10 cellular contexts compared by ENCODE assay signal in genomic region chr6:158810149-158811095, GRCh38. TPM values are rescaled to one million over a fixed set of nuclear protein-coding genes. Genes with fewer than 3 reads are reported as not detected.
A peak's percentile ranks its signal among the peaks of the same experiment; 100 is the strongest.
DNase-seq lines count a peak whose midpoint lies in the region; ATAC-seq and TF ChIP-seq lines count a peak whose summit lies in the region.
"Had no signal": no experiment of that assay in that cellular context is flagged by ENCODE, and none has a peak within 500 bp of the region (broad histone marks: within the 10 kb centered on the region; RNA-seq: fewer than 3 reads in every experiment).

No MANE protein-coding gene starts in this region.

- H3K36me3 ChIP-seq in CD4-positive, CD25-positive, alpha-beta regulatory T cell (ENCODE audit: control insufficient read depth, insufficient read depth, low read length): peaks cover 60% of the 10 kb centered on the region
- H3K36me3 ChIP-seq in GM23338 (ENCODE audit: insufficient read depth): peaks cover 14% of the 10 kb centered on the region
- H3K36me3 ChIP-seq in naive thymus-derived CD4-positive, alpha-beta T cell (ENCODE audit: control insufficient read depth in 2 of 3, insufficient read depth in 3 of 3, low read length in 3 of 3): peaks cover 0 to 11% (median 11%) of the 10 kb centered on the region in 3 experiments

- no peaks in the 10 kb centered on the region for H3K9me2 ChIP-seq in GM23338 (ENCODE audit: insufficient read depth)

- H3K4me2 ChIP-seq in GM23338: peak overlapping the region; percentile 49

- H3K27ac Mint-ChIP-seq in CD4-positive, CD25-positive, alpha-beta regulatory T cell: peak overlapping the region; percentile 92 to 94 (median 92)
- no peak overlapping the region for H3K27ac Mint-ChIP-seq in GM23338
- peak overlapping the region; percentile 27 for H3K27ac Mint-ChIP-seq in activated CD4-positive, alpha-beta memory T cell treated with anti-CD3 and anti-CD28 coated beads, Interleukin-2, amount 10 ng/mL, durations not matched to agents 7 days and 5 days
- peak overlapping the region in 8 of 9 donors; percentile 13 to 71 (median 45) for H3K27ac Mint-ChIP-seq in naive thymus-derived CD4-positive, alpha-beta T cell

- DNase-seq in CD4-positive, CD25-positive, alpha-beta regulatory T cell: no peak
- DNase-seq in GM23338 (ENCODE audit: low spot score) (no peak), coronary artery (ENCODE audit: low spot score) (no peak), omental fat pad (ENCODE audit: low spot score) (no peak), GM13976 (ENCODE audit: low spot score) (no peak)
- DNase-seq in activated CD4-positive, alpha-beta memory T cell treated with anti-CD3 and anti-CD28 coated beads, Interleukin-2, amount 10 ng/mL, durations not matched to agents 7 days and 5 days: no peak
- DNase-seq in naive thymus-derived CD4-positive, alpha-beta T cell: no peak
- DNase-seq: NCI-H510A treated with DMSO at 0.1 percent for 48 hours, right cardiac atrium had no signal

- H3K4me3 ChIP-seq in CD4-positive, CD25-positive, alpha-beta regulatory T cell (ENCODE audit: low read depth, low read length): peak overlapping the region; percentile 77
- H3K4me3 ChIP-seq in GM23338: peak overlapping the region; percentile 21
- H3K4me3 ChIP-seq in naive thymus-derived CD4-positive, alpha-beta T cell (ENCODE audit: low read length): no peak overlapping the region
- no peak overlapping the region for H3K4me3 ChIP-seq in coronary artery

- peaks cover 41 to 99% (median 86%) of the 10 kb centered on the region in 4 donors for H3K4me1 Mint-ChIP-seq in CD4-positive, CD25-positive, alpha-beta regulatory T cell
- peaks cover 96% of the 10 kb centered on the region for H3K4me1 Mint-ChIP-seq in GM23338
- H3K4me1 Mint-ChIP-seq in activated CD4-positive, alpha-beta memory T cell treated with anti-CD3 and anti-CD28 coated beads, Interleukin-2, amount 10 ng/mL, durations not matched to agents 7 days and 5 days: peaks cover 97% of the 10 kb centered on the region
- H3K4me1 Mint-ChIP-seq in naive thymus-derived CD4-positive, alpha-beta T cell: peaks cover 68 to 100% (median 97%) of the 10 kb centered on the region in 7 donors

- intact Hi-C loops in naive thymus-derived CD4-positive, alpha-beta T cell (cut with micrococcal nuclease): loop anchor here in 1 of 2 donors (10.0 kb wide), 1 partner anchor 914 kb away; the partner anchor contains the start of gene WTAP

- no peaks in the 10 kb centered on the region for H3K27me3 Mint-ChIP-seq in CD4-positive, CD25-positive, alpha-beta regulatory T cell
- peaks cover 15% of the 10 kb centered on the region for H3K27me3 Mint-ChIP-seq in GM23338 (ENCODE audit: insufficient read depth, low read depth, poor library complexity)
- no peaks in the 10 kb centered on the region for H3K27me3 Mint-ChIP-seq in activated CD4-positive, alpha-beta memory T cell treated with anti-CD3 and anti-CD28 coated beads, Interleukin-2, amount 10 ng/mL, durations not matched to agents 7 days and 5 days
- H3K27me3 Mint-ChIP-seq in naive thymus-derived CD4-positive, alpha-beta T cell: no peaks in the 10 kb centered on the region

- POLR2A ChIA-PET in activated CD4-positive, alpha-beta memory T cell treated with anti-CD3 and anti-CD28 coated beads, Interleukin-2, amount 10 ng/mL, durations not matched to agents 7 days and 5 days (lab: Charles Lee): interaction anchor here (2.6 to 5.2 kb wide), 4 partner anchors 12 to 59 kb away, joined by 14 to 50 read pairs (median 28); no protein-coding TSS in a partner anchor
- POLR2A ChIA-PET in naive thymus-derived CD4-positive, alpha-beta T cell (lab: Charles Lee): interaction anchor here (0.6 to 1.3 kb wide), 5 partner anchors 9 to 886 kb away, joined by 3 to 6 read pairs (median 3); no protein-coding TSS in a partner anchor

- H3K4me1 ChIP-seq in CD4-positive, CD25-positive, alpha-beta regulatory T cell (ENCODE audit: control insufficient read depth, insufficient read depth, low read length, poor library complexity, severe bottlenecking): peaks cover 99% of the 10 kb centered on the region
- peaks cover 95% of the 10 kb centered on the region for H3K4me1 ChIP-seq in GM23338 (ENCODE audit: insufficient read depth)
- H3K4me1 ChIP-seq in naive thymus-derived CD4-positive, alpha-beta T cell (ENCODE audit: control insufficient read depth in 2 of 2, insufficient read depth in 2 of 2, low read length in 2 of 2): peaks cover 85 to 95% of the 10 kb centered on the region in 2 donors

- no peak for TF ChIP-seq CTCF in GM23338 (conservative IDR thresholded peaks at IDR 0.05; ENCODE audit: low read depth in 2 of 2)
- TF ChIP-seq CTCF in coronary artery (IDR thresholded peaks at IDR 0.05): no peak
- TF ChIP-seq CTCF in omental fat pad (IDR thresholded peaks at IDR 0.05): no peak
- TF ChIP-seq CTCF in GM13976 (IDR thresholded peaks at IDR 0.05; ENCODE audit: borderline replicate concordance, control extremely low read depth, extremely low read depth, insufficient read depth, missing control alignments): no peak

- H2AFZ ChIP-seq in GM23338: no peak overlapping the region

- H3F3A ChIP-seq in GM23338 (replicated peaks; ENCODE audit: low read depth): 0 out of 2 replicates have a peak, but pooled peaks cover 8% of the 10 kb centered on the region

- H4K20me1 ChIP-seq in GM23338 (replicated peaks; ENCODE audit: insufficient read depth): peaks cover 86% of the 10 kb centered on the region

- H3K27me3 ChIP-seq in CD4-positive, CD25-positive, alpha-beta regulatory T cell (ENCODE audit: control insufficient read depth, insufficient read depth, low read length): no peaks in the 10 kb centered on the region
- no peaks in the 10 kb centered on the region for H3K27me3 ChIP-seq in GM23338 (ENCODE audit: insufficient read depth)
- H3K27me3 ChIP-seq in naive thymus-derived CD4-positive, alpha-beta T cell (ENCODE audit: control insufficient read depth in 2 of 2, insufficient read depth in 2 of 2, low read length in 2 of 2): no peaks in the 10 kb centered on the region

- H3K9me3 Mint-ChIP-seq in CD4-positive, CD25-positive, alpha-beta regulatory T cell: peaks cover 0 to 1% (median 0%) of the 10 kb centered on the region in 7 donors
- no peaks in the 10 kb centered on the region for H3K9me3 Mint-ChIP-seq in GM23338
- H3K9me3 Mint-ChIP-seq in activated CD4-positive, alpha-beta memory T cell treated with anti-CD3 and anti-CD28 coated beads, Interleukin-2, amount 10 ng/mL, durations not matched to agents 7 days and 5 days: no peaks in the 10 kb centered on the region
- H3K9me3 Mint-ChIP-seq in naive thymus-derived CD4-positive, alpha-beta T cell: peaks cover 0 to 6% (median 0%) of the 10 kb centered on the region in 11 donors

- CTCF ChIA-PET in activated CD4-positive, alpha-beta memory T cell treated with anti-CD3 and anti-CD28 coated beads, Interleukin-2, amount 10 ng/mL, durations not matched to agents 7 days and 5 days (lab: Charles Lee): interaction anchor here (1.8 kb wide), 1 partner anchor 59 kb away, joined by 5 read pairs; no protein-coding TSS in a partner anchor
- CTCF ChIA-PET in naive thymus-derived CD4-positive, alpha-beta T cell (lab: Charles Lee): interaction anchor here (0.6 to 1.6 kb wide), 5 partner anchors 43 to 1074 kb away, joined by 3 to 6 read pairs (median 4); no protein-coding TSS in a partner anchor

- H3K4me3 Mint-ChIP-seq in CD4-positive, CD25-positive, alpha-beta regulatory T cell: peak overlapping the region; percentile 65 to 83 (median 78)
- no peak overlapping the region; the same call in 2 of the 3 replicates for H3K4me3 Mint-ChIP-seq in GM23338
- no peak overlapping the region for H3K4me3 Mint-ChIP-seq in activated CD4-positive, alpha-beta memory T cell treated with anti-CD3 and anti-CD28 coated beads, Interleukin-2, amount 10 ng/mL, durations not matched to agents 7 days and 5 days
- H3K4me3 Mint-ChIP-seq in naive thymus-derived CD4-positive, alpha-beta T cell: peak overlapping the region in 6 of 10 donors; percentile 12 to 47 (median 39)

- ATAC-seq in CD4-positive, CD25-positive, alpha-beta regulatory T cell (ENCODE audit: low read depth in 2 of 2): no peak
- ATAC-seq in GM23338 (peak; percentile 9; the same call in 2 of the 3 replicates), omental fat pad (ENCODE audit: low FRiP score) (no peak), HG03196 (IDR thresholded peaks at IDR 0.05; ENCODE audit: unreplicated experiment) (no peak)
- no peak for ATAC-seq in naive thymus-derived CD4-positive, alpha-beta T cell
- ATAC-seq: right cardiac atrium had no signal

- peaks cover 75% of the 10 kb centered on the region for H3K36me3 Mint-ChIP-seq in CD4-positive, CD25-positive, alpha-beta regulatory T cell
- peaks cover 76% of the 10 kb centered on the region for H3K36me3 Mint-ChIP-seq in GM23338 (ENCODE audit: low read depth)
- peaks cover 96% of the 10 kb centered on the region for H3K36me3 Mint-ChIP-seq in activated CD4-positive, alpha-beta memory T cell treated with anti-CD3 and anti-CD28 coated beads, Interleukin-2, amount 10 ng/mL, durations not matched to agents 7 days and 5 days (ENCODE audit: low read depth)
- H3K36me3 Mint-ChIP-seq in naive thymus-derived CD4-positive, alpha-beta T cell: peaks cover 14 to 54% (median 36%) of the 10 kb centered on the region in 5 donors

- peak overlapping the region; percentile 97 for H3K27ac ChIP-seq in CD4-positive, CD25-positive, alpha-beta regulatory T cell (ENCODE audit: insufficient read depth, low read length, poor library complexity, severe bottlenecking)
- H3K27ac ChIP-seq in GM23338 (ENCODE audit: low read depth) (peak overlapping the region; percentile 73), coronary artery (no peak overlapping the region)
- no peak overlapping the region for H3K27ac ChIP-seq in naive thymus-derived CD4-positive, alpha-beta T cell (ENCODE audit: low read depth, low read length)

- no peaks in the 10 kb centered on the region for H3K9me3 ChIP-seq in CD4-positive, CD25-positive, alpha-beta regulatory T cell (ENCODE audit: control insufficient read depth in 2 of 2, low read length in 2 of 2)
- no peaks in the 10 kb centered on the region for H3K9me3 ChIP-seq in naive thymus-derived CD4-positive, alpha-beta T cell (ENCODE audit: control insufficient read depth in 2 of 3, low read length in 3 of 3)

- peaks cover 100% of the 10 kb centered on the region for H3K79me2 ChIP-seq in GM23338 (replicated peaks; ENCODE audit: insufficient read depth)

- in situ Hi-C loops in GM13976 (cut with MboI; ENCODE audit: low sequenced_read_pairs, unreplicated experiment): no loop called here

TF ChIP-seq in GM23338, 12 proteins besides CTCF, POLR2A, EP300 and RAD21 (continues in another document):
- TF ChIP-seq NANOG (IDR thresholded peaks at IDR 0.05; ENCODE audit: borderline replicate concordance) (no peak), POLR2AphosphoS5 (IDR thresholded peaks at IDR 0.05; ENCODE audit: low read depth) (no peak)

RNA-seq across cellular contexts. Expression of gene EZR, which starts 8.7 kb away (rescaled TPM):
- 559 TPM for total RNA-seq in CD4-positive, CD25-positive, alpha-beta regulatory T cell
- polyA plus RNA-seq in CD4-positive, CD25-positive, alpha-beta regulatory T cell: 100 to 1,000 TPM; 310 to 497 (median 365) TPM
- 208 and 209 TPM in 2 replicates for total RNA-seq in GM23338 (2014; rRNA removed; shearing (Covaris generic))
- 188 and 199 TPM in 2 replicates for polyA plus RNA-seq in GM23338 (2016; fragmentation: Nextera tagmentation; extraction: Ambion mirVana)
- total RNA-seq in activated CD4-positive, alpha-beta memory T cell treated with anti-CD3 and anti-CD28 coated beads, Interleukin-2, amount 10 ng/mL, durations not matched to agents 7 days and 5 days: 100 to 1,000 TPM; 225 to 228 TPM
- total RNA-seq in naive thymus-derived CD4-positive, alpha-beta T cell: 100 to 1,000 TPM; 132 to 201 (median 163) TPM
- 100 to 1,000 TPM; 115 to 140 TPM for polyA plus RNA-seq in naive thymus-derived CD4-positive, alpha-beta T cell
- total RNA-seq in omental fat pad: 100 to 1,000 TPM in 2 of 4 donors, 10 to 100 TPM in 2; 60.9 to 480 (median 251) TPM

Comparison
In these comparisons a context has a peak if more than half of its experiments do, and no peak if none do; other contexts are left out.
1. H3K27ac ChIP-seq: peak in CD4-positive, CD25-positive, alpha-beta regulatory T cell (single experiment) and GM23338 (single experiment); none in naive thymus-derived CD4-positive, alpha-beta T cell (single experiment) and coronary artery (0 of 2).
2. H3K4me3 ChIP-seq: peak in CD4-positive, CD25-positive, alpha-beta regulatory T cell (single experiment) and GM23338 (single experiment); none in naive thymus-derived CD4-positive, alpha-beta T cell (single experiment) and coronary artery (single experiment).
3. H3K4me3 Mint-ChIP-seq: peak in CD4-positive, CD25-positive, alpha-beta regulatory T cell (4 of 4) and naive thymus-derived CD4-positive, alpha-beta T cell (6 of 10); none in GM23338 (single experiment) and activated CD4-positive, alpha-beta memory T cell treated with anti-CD3 and anti-CD28 coated beads, Interleukin-2, amount 10 ng/mL, durations not matched to agents 7 days and 5 days (single experiment).